Comparison of ENCODE assay signal across 23 cellular contexts in the genomic region with DNA sequence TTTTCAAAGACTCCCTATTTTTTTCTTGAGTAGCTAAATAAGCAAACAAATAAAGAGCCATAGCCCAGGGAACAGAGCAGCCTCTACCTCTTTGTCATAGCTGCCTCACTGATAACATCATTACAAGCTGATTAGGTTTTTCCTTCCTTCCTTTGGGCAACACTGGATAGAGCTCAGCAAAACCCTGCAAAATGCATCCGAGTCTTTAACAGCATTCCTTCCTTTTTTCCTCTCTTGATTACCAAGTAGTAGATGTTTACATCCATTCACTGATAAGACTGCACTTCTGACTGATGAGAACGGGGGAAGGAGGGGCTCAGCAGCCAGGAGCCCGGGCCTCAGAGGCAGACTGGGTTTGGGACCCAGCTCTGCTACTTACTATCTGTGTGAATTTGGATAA.
DNase-seq lines count a peak whose midpoint lies in the region; ATAC-seq and TF ChIP-seq lines count a peak whose summit lies in the region.
"Had no signal": no experiment of that assay in that cellular context is flagged by ENCODE, and none has a peak within 500 bp of the region (broad histone marks: within the 10 kb centered on the region; RNA-seq: fewer than 3 reads in every experiment).

No MANE protein-coding gene starts in this region.

- H3K27me3 ChIP-seq in adrenal gland = no peaks in the 10 kb centered on the region
- H3K27me3 ChIP-seq: uterus had no signal

- no peaks in the 10 kb centered on the region for H3K36me3 ChIP-seq in adrenal gland (replicated peaks in 1 of 2)
- H3K36me3 ChIP-seq: lower lobe of right lung, uterus had no signal

- DNase-seq in LoVo (ENCODE audit: low spot score) (peak; percentile 20), cardiac fibroblast (ENCODE audit: low read depth in 2 of 2) (peak; percentile 9 to 22), left colon (no peak), posterior vena cava (ENCODE audit: low spot score) (no peak), amygdala (lab: John Stamatoyannopoulos, UW) (no peak), adrenal gland (no peak)
- DNase-seq: activated B cell treated with CpG ODN at 0.5 μM for 24 hours; activated CD8-positive, alpha-beta T cell treated with anti-CD3 and anti-CD28 coated beads for 36 hours; activated naive CD4-positive, alpha-beta T cell; activated T-cell treated with anti-CD3 and anti-CD28 coated beads, Interleukin-2, amount 50 U/mL, for 1 hour; anterior cingulate cortex; lower lobe of right lung; naive B cell; NCI-H1048; NCI-H2029 treated with DMSO at 0.1 percent for 48 hours; RPMI8226; T-helper 9 cell; uterus had no signal

- TF ChIP-seq CTCF in 22Rv1 (IDR thresholded peaks at IDR 0.05) = no peak
- TF ChIP-seq CTCF in cardiac fibroblast (IDR thresholded peaks at IDR 0.05; ENCODE audit: low read depth, low read length) = no peak
- TF ChIP-seq CTCF in adrenal gland (IDR thresholded peaks at IDR 0.05) = no peak

- H3K9me3 ChIP-seq in adrenal gland (replicated peaks in 1 of 3) = no peaks in the 10 kb centered on the region
- H3K9me3 ChIP-seq: lower lobe of right lung, uterus had no signal

- 47 to 69% (median 50%) methylated on average over 3 of the region's 3 CpGs for WGBS in adrenal gland, 4 donors

- no peak for TF ChIP-seq POLR2A in adrenal gland (IDR thresholded peaks at IDR 0.05)

- no peak overlapping the region for H3K4me3 ChIP-seq in cardiac fibroblast (replicated peaks in 1 of 2; ENCODE audit: low read depth in 2 of 2, low read length in 2 of 2)
- no peak overlapping the region for H3K4me3 ChIP-seq in adrenal gland
- H3K4me3 ChIP-seq: GM23338, lower lobe of right lung, uterus had no signal

- ATAC-seq in left colon (peak; percentile 18), GM18858 (IDR thresholded peaks at IDR 0.05; ENCODE audit: unreplicated experiment) (no peak)
- ATAC-seq: activated CD8-positive, alpha-beta T cell treated with anti-CD3 and anti-CD28 coated beads for 36 hours; GM23338; lower lobe of right lung; sciatic nerve had no signal

- peak overlapping the region; percentile 41 for H3K27ac ChIP-seq in 22Rv1
- no peak overlapping the region for H3K27ac ChIP-seq in adrenal gland
- H3K27ac ChIP-seq: KMS-11, lower lobe of right lung, uterus had no signal

- no peaks in the 10 kb centered on the region for H3K4me1 ChIP-seq in adrenal gland (replicated peaks in 1 of 2)
- H3K4me1 ChIP-seq: lower lobe of right lung, uterus had no signal

- intact Hi-C loops in left colon (cut with DNase I, micrococcal nuclease) (no loop called here), posterior vena cava (cut with DNase I) (no loop called here), adrenal gland (cut with DNase I) (no loop called here)

Comparison
In these comparisons a context has a peak if more than half of its experiments do, and no peak if none do; other contexts are left out.
1. DNase-seq: peak in LoVo (single experiment) and cardiac fibroblast (2 of 2); none in left colon (0 of 2), posterior vena cava (single experiment), amygdala (0 of 56) and adrenal gland (0 of 7).